11 cellular contexts compared by ENCODE assay signal in the genomic region with DNA sequence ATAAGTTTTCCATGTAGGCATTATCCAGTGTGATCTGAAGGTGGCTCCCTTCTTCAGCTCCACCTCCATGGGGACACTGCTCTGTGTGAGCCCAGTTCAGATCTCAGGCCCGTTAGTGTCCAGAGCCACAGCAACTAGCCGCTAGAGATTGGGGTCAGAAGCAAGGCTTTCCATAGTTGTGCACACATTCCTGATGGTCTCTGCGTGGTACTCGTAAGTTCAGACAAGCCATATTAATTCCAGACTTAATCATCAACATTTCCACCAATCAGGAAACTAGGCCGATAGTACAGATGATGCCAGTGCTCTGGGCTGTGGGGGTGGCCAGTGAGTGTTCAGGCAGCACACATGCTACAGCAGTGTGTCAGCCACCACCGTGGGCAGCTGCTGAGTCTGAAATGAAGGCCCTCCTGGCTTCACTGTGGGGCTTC. TPM values are rescaled to one million over a fixed set of nuclear protein-coding genes. Genes with fewer than 3 reads are reported as not detected.
DNase-seq lines count a peak whose midpoint lies in the region; ATAC-seq and TF ChIP-seq lines count a peak whose summit lies in the region.
"Had no signal": no experiment of that assay in that cellular context is flagged by ENCODE, and none has a peak within 500 bp of the region (broad histone marks: within the 10 kb centered on the region; RNA-seq: fewer than 3 reads in every experiment).

No MANE protein-coding gene starts in this region.

- TF ChIP-seq CTCF in AG10803 (conservative IDR thresholded peaks at IDR 0.05; ENCODE audit: low read length), result peak; percentile 47
- peak; percentile 52 for TF ChIP-seq CTCF in brain microvascular endothelial cell (IDR thresholded peaks at IDR 0.05; ENCODE audit: low read depth, low read length, missing control alignments)
- TF ChIP-seq CTCF in right lobe of liver (IDR thresholded peaks at IDR 0.05), result peak in 1 of 4 donors; percentile 33

- no peak for TF ChIP-seq POLR2A in right lobe of liver (IDR thresholded peaks at IDR 0.05)

- in situ Hi-C loops in brain microvascular endothelial cell (cut with HindIII; ENCODE audit: low pct_ligation_motif_present, low sequenced_read_pairs), result no loop called here

- H3K27ac ChIP-seq in brain microvascular endothelial cell, result peak overlapping the region; percentile 85
- H3K27ac ChIP-seq in right lobe of liver, result no peak overlapping the region
- H3K27ac ChIP-seq: HL-60 had no signal

- intact Hi-C loops in right lobe of liver (cut with DNase I), result no loop called here

- H3K4me3 ChIP-seq in AG10803 (ENCODE audit: low read length) (peak overlapping the region; percentile 8; the same call in 1 of the 2 replicates), brain microvascular endothelial cell (ENCODE audit: low read depth, low read length) (peak overlapping the region; percentile 41), right lobe of liver (no peak overlapping the region)

- no peaks in the 10 kb centered on the region for H3K9me3 ChIP-seq in right lobe of liver

- H3K27me3 ChIP-seq in brain microvascular endothelial cell (replicated peaks), result no peaks in the 10 kb centered on the region
- no peaks in the 10 kb centered on the region for H3K27me3 ChIP-seq in right lobe of liver

- WGBS in right lobe of liver (ENCODE audit: insufficient coverage, low coverage, low lambda C conversion rate, missing lambda C conversion rate), result 73% methylated on average over 3 of the region's 6 CpGs

- DNase-seq in AG10803 (ENCODE audit: low read depth) (peak; percentile 95), LHCN-M2 (ENCODE audit: low read depth) (peak; percentile 98), brain microvascular endothelial cell (peak; percentile 97), right lobe of liver (no peak), HuH-7 (ENCODE audit: low spot score) (no peak), activated T-cell treated with anti-CD3 and anti-CD28 coated beads for 4 hours (no peak)
- DNase-seq in activated naive CD4-positive, alpha-beta T cell treated with anti-CD3 and anti-CD28 coated beads, Interleukin-2, amount 50 U/mL, for 16 hours, result no peak
- no peak for DNase-seq in activated T-cell treated with anti-CD3 and anti-CD28 coated beads, Interleukin-2, amount 50 U/mL, for 48 hours
- DNase-seq: GDM1; naive thymus-derived CD8-positive, alpha-beta T cell had no signal

- H3K36me3 ChIP-seq in brain microvascular endothelial cell (replicated peaks), result no peaks in the 10 kb centered on the region
- H3K36me3 ChIP-seq in right lobe of liver, result peaks cover 0 to 5% (median 0%) of the 10 kb centered on the region in 4 donors

- ATAC-seq in right lobe of liver, result peak; percentile 73 to 87 (median 80)
- ATAC-seq: naive thymus-derived CD8-positive, alpha-beta T cell had no signal

- H3K4me1 ChIP-seq in right lobe of liver, result no peaks in the 10 kb centered on the region

RNA-seq across cellular contexts. Expression of a gene that starts 17.5 kb away (rescaled TPM):
- total RNA-seq in LHCN-M2 (2014; rRNA removed) (107 and 121 TPM in 2 replicates), right lobe of liver (10 to 100 TPM; 27.8 to 47.3 (median 39.4) TPM)
- 81.2 TPM for polyA plus RNA-seq in LHCN-M2 (2012)

Comparison
In these comparisons a context has a peak if more than half of its experiments do, and no peak if none do; other contexts are left out.
1. DNase-seq: peak in AG10803 (single experiment), LHCN-M2 (single experiment) and brain microvascular endothelial cell (single experiment); none in right lobe of liver (0 of 3), activated naive CD4-positive, alpha-beta T cell treated with anti-CD3 and anti-CD28 coated beads, Interleukin-2, amount 50 U/mL, for 16 hours (single experiment), HuH-7 (single experiment), activated T-cell treated with anti-CD3 and anti-CD28 coated beads, Interleukin-2, amount 50 U/mL, for 48 hours (0 of 2) and activated T-cell treated with anti-CD3 and anti-CD28 coated beads for 4 hours (single experiment).
2. H3K4me3 ChIP-seq: peak in AG10803 (single experiment) and brain microvascular endothelial cell (single experiment); none in right lobe of liver (0 of 3).